ENCODE assay signal across 8 cellular contexts in the genomic region with DNA sequence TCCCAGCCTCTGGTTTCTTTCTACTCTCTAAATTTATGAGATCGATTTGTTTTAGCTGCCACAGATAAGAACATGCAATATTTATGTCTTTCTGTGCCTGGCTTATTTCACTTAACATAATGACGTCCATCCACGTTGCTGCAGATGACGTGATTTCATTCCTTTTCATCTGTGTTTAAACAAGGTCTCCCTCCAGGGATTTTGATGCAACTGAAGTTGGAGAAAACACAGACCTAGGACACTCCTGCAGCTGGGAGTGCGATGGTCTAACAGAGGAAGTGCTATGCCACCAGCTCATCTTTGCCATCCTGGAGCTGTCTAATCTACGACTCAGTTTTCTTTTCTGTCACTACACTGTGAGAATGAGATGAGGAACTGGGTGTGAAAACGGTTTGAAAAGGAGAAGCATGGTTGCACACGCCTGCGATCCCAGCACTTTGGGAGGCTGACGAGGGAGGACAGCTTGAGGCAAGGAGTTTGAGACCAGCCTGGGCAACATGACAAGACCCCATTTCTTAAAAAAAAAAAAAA. TPM values are rescaled to one million over a fixed set of nuclear protein-coding genes. Genes with fewer than 3 reads are reported as not detected.
DNase-seq lines count a peak whose midpoint lies in the region; ATAC-seq and TF ChIP-seq lines count a peak whose summit lies in the region.

No MANE protein-coding gene starts in this region.

- H3K27ac Mint-ChIP-seq in activated T-helper 17 cell treated with anti-CD3 and anti-CD28 coated beads, Interleukin-2, amount 50 U/mL, for 72 hours: no peak overlapping the region

- no peak for ATAC-seq in activated T-helper 17 cell treated with anti-CD3 and anti-CD28 coated beads, Interleukin-2, amount 50 U/mL, for 72 hours (replicated peaks)

- H3K9me3 Mint-ChIP-seq in activated T-helper 17 cell treated with anti-CD3 and anti-CD28 coated beads, Interleukin-2, amount 50 U/mL, for 72 hours: no peaks in the 10 kb centered on the region

- H3K4me1 Mint-ChIP-seq in activated T-helper 17 cell treated with anti-CD3 and anti-CD28 coated beads, Interleukin-2, amount 50 U/mL, for 72 hours: peaks cover 29% of the 10 kb centered on the region

- TF ChIP-seq CTCF in BE2C (IDR thresholded peaks at IDR 0.05; ENCODE audit: low read depth, low read length) (no peak), HL-60 (IDR thresholded peaks at IDR 0.05; ENCODE audit: insufficient read depth, low read length) (no peak)

- H3K27ac ChIP-seq in HL-60 (replicated peaks) (no peak overlapping the region), muscle layer of colon (ENCODE audit: low read depth, low read length) (peak overlapping the region; percentile 77)

- no peaks in the 10 kb centered on the region for H3K36me3 Mint-ChIP-seq in activated T-helper 17 cell treated with anti-CD3 and anti-CD28 coated beads, Interleukin-2, amount 50 U/mL, for 72 hours (ENCODE audit: low read depth)

- peak; percentile 49 for DNase-seq in BE2C
- peak; percentile 57 to 73 for DNase-seq in HL-60 (ENCODE audit: low read depth in 1 of 2, low spot score in 1 of 2)
- DNase-seq in stimulated activated CD4-positive, alpha-beta T cell treated with anti-CD3 and anti-CD28 coated beads, Interleukin-2, amount 100 ng/mL, for 24 hours: no peak
- no peak for DNase-seq in NCI-H1694 (lab: John Stamatoyannopoulos, UW)
- no peak for DNase-seq in NCI-H2171 treated with DMSO at 0.1 percent for 48 hours (lab: John Stamatoyannopoulos, UW)
- DNase-seq in NCI-H82 (lab: John Stamatoyannopoulos, UW): no peak

- no peaks in the 10 kb centered on the region for H3K36me3 ChIP-seq in BE2C
- no peaks in the 10 kb centered on the region for H3K36me3 ChIP-seq in muscle layer of colon (ENCODE audit: insufficient read depth, low read length)

- H3K4me3 Mint-ChIP-seq in activated T-helper 17 cell treated with anti-CD3 and anti-CD28 coated beads, Interleukin-2, amount 50 U/mL, for 72 hours: peak overlapping the region; percentile 72

- H3K27me3 ChIP-seq in BE2C (no peaks in the 10 kb centered on the region), HL-60 (ENCODE audit: insufficient read depth, poor library complexity, severe bottlenecking) (no peaks in the 10 kb centered on the region), muscle layer of colon (ENCODE audit: control insufficient read depth in 1 of 2, insufficient read depth in 2 of 2, low read length in 2 of 2) (no peaks in the 10 kb centered on the region)

- H3K9ac ChIP-seq in muscle layer of colon (ENCODE audit: low read length): no peak overlapping the region

- H3K9me3 ChIP-seq in BE2C (no peaks in the 10 kb centered on the region), muscle layer of colon (ENCODE audit: low read length) (no peaks in the 10 kb centered on the region)

- H3K4me3 ChIP-seq in BE2C (ENCODE audit: low read depth, low read length) (peak overlapping the region; percentile 81), HL-60 (replicated peaks; ENCODE audit: insufficient read depth, low read length) (no peak overlapping the region), muscle layer of colon (ENCODE audit: low read depth in 1 of 2, low read length in 2 of 2) (no peak overlapping the region)

- H3K27me3 Mint-ChIP-seq in activated T-helper 17 cell treated with anti-CD3 and anti-CD28 coated beads, Interleukin-2, amount 50 U/mL, for 72 hours: no peaks in the 10 kb centered on the region

- peaks cover 8% of the 10 kb centered on the region for H3K4me1 ChIP-seq in BE2C
- H3K4me1 ChIP-seq in muscle layer of colon (ENCODE audit: insufficient read depth, low read length): peaks cover 25% of the 10 kb centered on the region

RNA-seq across cellular contexts. Expression of gene KCTD7, which starts 1.5 kb away (rescaled TPM):
- 16.5 TPM for polyA plus RNA-seq in BE2C (2012; ENCODE audit: insufficient read depth, insufficient read length, low read depth)
- 10 to 100 TPM; 14.7 to 15.5 TPM for total RNA-seq in activated T-helper 17 cell treated with anti-CD3 and anti-CD28 coated beads, Interleukin-2, amount 50 U/mL, for 72 hours

Comparison
In these comparisons a context has a peak if more than half of its experiments do, and no peak if none do; other contexts are left out.
1. DNase-seq: peak in BE2C (single experiment) and HL-60 (2 of 2); none in stimulated activated CD4-positive, alpha-beta T cell treated with anti-CD3 and anti-CD28 coated beads, Interleukin-2, amount 100 ng/mL, for 24 hours (0 of 2), NCI-H1694 (single experiment), NCI-H2171 treated with DMSO at 0.1 percent for 48 hours (single experiment) and NCI-H82 (single experiment).